ENCODE assay signal across 22 cellular contexts in the genomic region with DNA sequence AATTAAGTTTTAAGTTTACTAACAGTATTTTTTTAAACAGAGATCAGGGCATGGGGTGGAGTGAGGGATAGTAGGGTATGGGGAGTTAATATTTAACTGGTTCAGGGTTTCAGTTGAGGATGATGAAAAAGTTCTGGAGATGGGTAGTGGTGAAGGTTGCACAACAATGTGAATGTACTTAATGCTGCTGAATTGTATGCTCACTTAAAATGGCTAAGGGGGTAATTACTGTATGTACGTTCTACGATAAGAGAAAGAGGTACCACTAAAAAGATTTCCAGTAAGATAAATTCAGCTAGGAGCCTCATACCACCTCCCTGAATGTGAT.
DNase-seq lines count a peak whose midpoint lies in the region; ATAC-seq and TF ChIP-seq lines count a peak whose summit lies in the region.
"Had no signal": no experiment of that assay in that cellular context is flagged by ENCODE, and none has a peak within 500 bp of the region (broad histone marks: within the 10 kb centered on the region; RNA-seq: fewer than 3 reads in every experiment).

No MANE protein-coding gene starts in this region.

- H3K4me1 ChIP-seq in RWPE2 (ENCODE audit: insufficient read depth, poor library complexity, severe bottlenecking): peaks cover 36% of the 10 kb centered on the region
- no peaks in the 10 kb centered on the region for H3K4me1 ChIP-seq in right atrium auricular region
- H3K4me1 ChIP-seq: parathyroid adenoma had no signal

- ATAC-seq in HG02759 (IDR thresholded peaks at IDR 0.05; ENCODE audit: unreplicated experiment): peak; percentile 66
- ATAC-seq in RWPE2 (ENCODE audit: low read depth): no peak
- peak; percentile 93 for ATAC-seq in left lobe of liver

- H3K27me3 ChIP-seq in RWPE2 (ENCODE audit: insufficient read depth, poor library complexity, severe bottlenecking) (no peaks in the 10 kb centered on the region), H7 (ENCODE audit: control insufficient read depth, insufficient read depth, low read length) (no peaks in the 10 kb centered on the region; the same call in 1 of the 2 replicates), right atrium auricular region (no peaks in the 10 kb centered on the region)
- H3K27me3 ChIP-seq: thyroid gland had no signal

- TF ChIP-seq CTCF in RWPE2 (IDR thresholded peaks at IDR 0.05; ENCODE audit: poor library complexity, severe bottlenecking): no peak
- TF ChIP-seq CTCF in right atrium auricular region (IDR thresholded peaks at IDR 0.05): no peak

- H3K9me3 ChIP-seq in RWPE2 (ENCODE audit: severe bottlenecking): no peaks in the 10 kb centered on the region
- H3K9me3 ChIP-seq in right atrium auricular region: no peaks in the 10 kb centered on the region
- H3K9me3 ChIP-seq: thyroid gland had no signal

- H3K4me3 ChIP-seq in RWPE2 (ENCODE audit: severe bottlenecking) (no peak overlapping the region), H7 (ENCODE audit: insufficient read depth, low read depth, low read length) (no peak overlapping the region), right atrium auricular region (no peak overlapping the region)
- H3K4me3 ChIP-seq: lung, thyroid gland had no signal

- H3K27ac ChIP-seq in RWPE2 (ENCODE audit: poor library complexity, severe bottlenecking): peak overlapping the region; percentile 92
- no peak overlapping the region for H3K27ac ChIP-seq in right atrium auricular region
- H3K27ac ChIP-seq: parathyroid adenoma, thyroid gland, VCaP had no signal

- H3K36me3 ChIP-seq in RWPE2 (ENCODE audit: low read depth): no peaks in the 10 kb centered on the region
- no peaks in the 10 kb centered on the region for H3K36me3 ChIP-seq in H7 (replicated peaks; ENCODE audit: control insufficient read depth, insufficient read depth, low read length)
- no peaks in the 10 kb centered on the region for H3K36me3 ChIP-seq in right atrium auricular region
- H3K36me3 ChIP-seq: thyroid gland had no signal

- DNase-seq in Caki2 (ENCODE audit: low read depth) (peak; percentile 63), RWPE2 (ENCODE audit: low spot score) (no peak), left lobe of liver (ENCODE audit: low spot score) (no peak), H7 (no peak), NCI-H526 treated with DMSO at 0.1 percent for 48 hours (lab: John Stamatoyannopoulos, UW) (no peak), right atrium auricular region (ENCODE audit: low spot score) (no peak)
- DNase-seq in activated effector memory CD4-positive, alpha-beta T cell treated with anti-CD3 and anti-CD28 coated beads, Interleukin-2, amount 50 U/mL, for 16 hours: no peak
- DNase-seq: activated CD4-positive, alpha-beta T cell treated with anti-CD3 and anti-CD28 coated beads, Interleukin-2, amount 50 U/mL, for 4 hours; activated naive CD4-positive, alpha-beta T cell; CD4-positive, alpha-beta T cell; DND-41; GOT3; NCI-H1048; NCI-H2029; Right ventricle myocardium superior; stimulated activated naive CD4-positive, alpha-beta T cell treated with Interleukin-2 at 50 U/mL for 16 hours; T-helper 1 cell; thyroid gland had no signal

- in situ Hi-C loops in Caki2 (cut with HindIII; ENCODE audit: low pct_unique_long_range_greater_than_20kb, low sequenced_read_pairs): no loop called here
